Comparison of ENCODE assay signal across 8 cellular contexts in the genomic region with DNA sequence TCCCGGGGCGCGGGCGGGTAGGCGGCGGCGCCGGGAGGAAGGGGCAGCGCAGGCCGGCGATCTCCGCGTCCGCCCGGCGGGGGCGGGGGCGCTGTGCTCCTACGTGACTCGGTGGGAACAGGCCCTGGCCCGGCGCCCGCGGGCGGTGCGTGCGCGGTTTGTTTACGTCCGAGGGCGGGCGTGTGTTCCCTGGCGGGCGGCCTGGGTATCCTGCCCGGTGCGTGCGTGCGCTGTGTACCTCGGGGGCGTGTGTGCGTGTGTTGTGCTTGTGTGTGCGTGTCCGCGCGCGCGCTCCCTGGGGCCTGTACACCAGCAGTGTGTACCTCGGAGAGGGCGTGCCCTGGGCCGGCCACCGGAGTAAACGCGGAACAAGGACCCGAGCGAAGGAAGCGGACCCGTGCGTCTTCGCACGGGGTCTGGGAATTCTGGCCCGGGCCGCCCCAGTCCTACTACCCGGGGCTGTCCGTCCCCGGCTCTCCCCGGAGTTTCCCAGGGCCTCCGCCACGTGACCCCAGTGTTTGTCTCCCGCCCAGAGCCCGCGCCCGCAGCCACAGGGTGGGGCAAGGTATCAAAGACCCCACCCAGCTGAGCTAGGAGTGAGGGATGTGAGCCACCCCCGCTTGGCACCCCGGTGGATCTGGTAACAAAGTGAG. TPM values are rescaled to one million over a fixed set of nuclear protein-coding genes. Genes with fewer than 3 reads are reported as not detected.
DNase-seq lines count a peak whose midpoint lies in the region; ATAC-seq and TF ChIP-seq lines count a peak whose summit lies in the region.

No MANE protein-coding gene starts in this region.

- peaks cover 37% of the 10 kb centered on the region for H3K4me1 ChIP-seq in skeletal muscle satellite cell (ENCODE audit: control insufficient read depth, insufficient read depth, low read length)

- peak overlapping the region; percentile 85 to 89 (median 85) for H3K4me3 Mint-ChIP-seq in brain

- peaks cover 0 to 6% (median 0%) of the 10 kb centered on the region in 5 experiments for H3K9me3 Mint-ChIP-seq in brain

- no peaks in the 10 kb centered on the region for H3K27me3 ChIP-seq in skeletal muscle satellite cell (ENCODE audit: control insufficient read depth, insufficient read depth, low read length)

- H3K4me3 ChIP-seq in iPS-18c (ENCODE audit: insufficient read depth, low read depth, low read length) (peak overlapping the region; percentile 83), skeletal muscle satellite cell (ENCODE audit: low read length) (peak overlapping the region; percentile 96)

- no peak for TF ChIP-seq CTCF in brain (conservative IDR thresholded peaks at IDR 0.05)

- H3K27me3 Mint-ChIP-seq in brain, result peaks cover 6% of the 10 kb centered on the region

- peak overlapping the region; percentile 100 for H3K9ac ChIP-seq in skeletal muscle satellite cell (ENCODE audit: low read depth, low read length)

- H3K4me1 Mint-ChIP-seq in brain, result peaks cover 37% of the 10 kb centered on the region

- peaks cover 3% of the 10 kb centered on the region for H3K36me3 Mint-ChIP-seq in brain

- peak; percentile 57 for DNase-seq in AG08395 (ENCODE audit: low spot score)
- peak; percentile 64 for DNase-seq in HT1080 (ENCODE audit: low read depth)
- peak; percentile 38 for DNase-seq in T1000 (lab: John Stamatoyannopoulos, UW)
- DNase-seq in G401 (ENCODE audit: low spot score), result no peak

- in situ Hi-C loops in G401 (cut with HindIII; ENCODE audit: low sequenced_read_pairs), result no loop called here

- no peaks in the 10 kb centered on the region for H3K36me3 ChIP-seq in skeletal muscle satellite cell (ENCODE audit: insufficient read depth, low read length)

- peak; percentile 27 for ATAC-seq in GM18867 (IDR thresholded peaks at IDR 0.05; ENCODE audit: unreplicated experiment)

- peak overlapping the region; percentile 86 for H3K4me2 ChIP-seq in skeletal muscle satellite cell (ENCODE audit: low read length)

- peak overlapping the region in 4 of 5 experiments; percentile 41 to 74 (median 60) for H3K27ac Mint-ChIP-seq in brain

- H3K9me3 ChIP-seq in iPS-18c (ENCODE audit: control insufficient read depth, insufficient read depth, low read length) (no peaks in the 10 kb centered on the region), skeletal muscle satellite cell (replicated peaks; ENCODE audit: low read length) (no peaks in the 10 kb centered on the region)

RNA-seq across cellular contexts. Expression of a gene that starts 0.8 kb away (rescaled TPM):
- total RNA-seq in HT1080 (2014; rRNA removed; shearing (Covaris generic)), result 15.0 and 18.9 TPM in 2 replicates
- polyA plus RNA-seq in HT1080 (2015; cell fraction: cytosol; rRNA removed), result 39.0 and 48.0 TPM in 2 replicates
- polyA plus RNA-seq in HT1080 (2015; cell fraction: nucleus; rRNA removed), result 34.1 and 40.5 TPM in 2 replicates
- 10.5 TPM for polyA plus RNA-seq in brain (ENCODE audit: insufficient read depth, low read depth, low replicate concordance)
- 29.7 and 36.9 TPM in 2 replicates for total RNA-seq in skeletal muscle satellite cell (2012; rRNA removed)
- 10.5 and 11.9 TPM in 2 replicates for total RNA-seq in G401 (2014; rRNA removed; shearing (Covaris generic))

RNA-seq across cellular contexts. Expression of a gene that starts 20.9 kb away (rescaled TPM):
- total RNA-seq in HT1080 (2014; rRNA removed; shearing (Covaris generic)), result 2.9 and 3.3 TPM in 2 replicates
- 4.1 and 4.4 TPM in 2 replicates for polyA plus RNA-seq in HT1080 (2015; cell fraction: cytosol; rRNA removed)
- polyA plus RNA-seq in HT1080 (2015; cell fraction: nucleus; rRNA removed), result 57.8 and 68.2 TPM in 2 replicates
- 30.3 TPM for polyA plus RNA-seq in brain (ENCODE audit: insufficient read depth, low read depth, low replicate concordance)
- 4.8 and 8.6 TPM in 2 replicates for total RNA-seq in skeletal muscle satellite cell (2012; rRNA removed)
- 11.4 TPM in 2 replicates for total RNA-seq in G401 (2014; rRNA removed; shearing (Covaris generic))
